Comparison of ENCODE assay signal across 8 cellular contexts in genomic region chr5:68661237-68661636, GRCh38.
DNase-seq lines count a peak whose midpoint lies in the region; ATAC-seq and TF ChIP-seq lines count a peak whose summit lies in the region.

No MANE protein-coding gene starts in this region.

- POLR2A ChIA-PET in BJ (lab: Charles Lee): no interaction called here
- POLR2A ChIA-PET in CD8-positive, alpha-beta T cell (lab: Charles Lee): no interaction called here

- no peaks in the 10 kb centered on the region for H3K36me3 Mint-ChIP-seq in stimulated activated effector memory CD8-positive, alpha-beta T cell treated with anti-CD3 and anti-CD28 coated beads, Interleukin-12 subunit alpha, Interleukin-12 subunit beta, amount 100 ng/mL, for 72 hours
- no peaks in the 10 kb centered on the region for H3K36me3 Mint-ChIP-seq in CD8-positive, alpha-beta T cell

- no peaks in the 10 kb centered on the region for H3K27me3 Mint-ChIP-seq in CD8-positive, alpha-beta T cell (ENCODE audit: low read depth)

- H3K9me3 ChIP-seq in CD8-positive, alpha-beta T cell (ENCODE audit: low read length): no peaks in the 10 kb centered on the region

- no peaks in the 10 kb centered on the region for H3K36me3 ChIP-seq in BJ (ENCODE audit: control insufficient read depth, insufficient read depth, low read length)
- no peaks in the 10 kb centered on the region for H3K36me3 ChIP-seq in CD8-positive, alpha-beta T cell (ENCODE audit: insufficient read depth, low read length)

- peak; percentile 39; the same call in 1 of the 2 replicates for TF ChIP-seq CTCF in BJ (IDR thresholded peaks at IDR 0.05; ENCODE audit: insufficient read depth, low read depth, low read length)
- peak; percentile 72 for TF ChIP-seq CTCF in epithelial cell of proximal tubule (conservative IDR thresholded peaks at IDR 0.05; ENCODE audit: low read depth, low read length)
- no peak for TF ChIP-seq CTCF in CD8-positive, alpha-beta T cell (IDR thresholded peaks at IDR 0.05)

- H3K27me3 ChIP-seq in BJ (ENCODE audit: control insufficient read depth, insufficient read depth, low read length): no peaks in the 10 kb centered on the region
- H3K27me3 ChIP-seq in CD8-positive, alpha-beta T cell (ENCODE audit: insufficient read depth, low read length): no peaks in the 10 kb centered on the region

- CTCF ChIA-PET in BJ (lab: Yijun Ruan, JAX): interaction anchor here (0.9 to 1.9 kb wide), 4 partner anchors 14 to 432 kb away, joined by 3 to 4 read pairs (median 3); partner anchors contain the start of gene SLC30A5
- CTCF ChIA-PET in CD8-positive, alpha-beta T cell (lab: Charles Lee): no interaction called here

- no peak for DNase-seq in BJ (ENCODE audit: low read depth)
- peak; percentile 19 for DNase-seq in LHCN-M2 (ENCODE audit: low read depth)
- no peak for DNase-seq in epithelial cell of proximal tubule (ENCODE audit: low read depth)
- no peak for DNase-seq in stimulated activated effector memory CD8-positive, alpha-beta T cell treated with anti-CD3 and anti-CD28 coated beads, Interleukin-12 subunit alpha, Interleukin-12 subunit beta, amount 100 ng/mL, for 72 hours (ENCODE audit: low spot score in 2 of 2)
- no peak for DNase-seq in CD8-positive, alpha-beta T cell
- DNase-seq in OCI-M2 (lab: John Stamatoyannopoulos, UW; ENCODE audit: unreplicated experiment): no peak
- DNase-seq in NCI-H2196 (lab: John Stamatoyannopoulos, UW; ENCODE audit: unreplicated experiment): no peak

- no peak overlapping the region for H3K4me3 Mint-ChIP-seq in stimulated activated effector memory CD8-positive, alpha-beta T cell treated with anti-CD3 and anti-CD28 coated beads, Interleukin-12 subunit alpha, Interleukin-12 subunit beta, amount 100 ng/mL, for 72 hours
- no peak overlapping the region for H3K4me3 Mint-ChIP-seq in CD8-positive, alpha-beta T cell

- H3K4me1 Mint-ChIP-seq in stimulated activated effector memory CD8-positive, alpha-beta T cell treated with anti-CD3 and anti-CD28 coated beads, Interleukin-12 subunit alpha, Interleukin-12 subunit beta, amount 100 ng/mL, for 72 hours: no peaks in the 10 kb centered on the region
- H3K4me1 Mint-ChIP-seq in CD8-positive, alpha-beta T cell (ENCODE audit: low read depth): no peaks in the 10 kb centered on the region

- H3K4me1 ChIP-seq in CD8-positive, alpha-beta T cell (ENCODE audit: insufficient read depth, low read length): no peaks in the 10 kb centered on the region

- H3K4me3 ChIP-seq in BJ (ENCODE audit: low read depth, low read length): no peak overlapping the region
- H3K4me3 ChIP-seq in epithelial cell of proximal tubule (ENCODE audit: low read depth, low read length): no peak overlapping the region
- no peak overlapping the region for H3K4me3 ChIP-seq in CD8-positive, alpha-beta T cell (ENCODE audit: low read depth, low read length)

- intact Hi-C loops in CD8-positive, alpha-beta T cell (cut with DNase I, micrococcal nuclease): no loop called here

- peak; percentile 49 for ATAC-seq in GM18519 (IDR thresholded peaks at IDR 0.05; ENCODE audit: low FRiP score, unreplicated experiment)
- peak; percentile 58 for ATAC-seq in stimulated activated effector memory CD8-positive, alpha-beta T cell treated with anti-CD3 and anti-CD28 coated beads, Interleukin-12 subunit alpha, Interleukin-12 subunit beta, amount 100 ng/mL, for 72 hours
- ATAC-seq in CD8-positive, alpha-beta T cell: no peak

- H3K27ac Mint-ChIP-seq in stimulated activated effector memory CD8-positive, alpha-beta T cell treated with anti-CD3 and anti-CD28 coated beads, Interleukin-12 subunit alpha, Interleukin-12 subunit beta, amount 100 ng/mL, for 72 hours: no peak overlapping the region
- H3K27ac Mint-ChIP-seq in CD8-positive, alpha-beta T cell: no peak overlapping the region

- H3K27ac ChIP-seq in CD8-positive, alpha-beta T cell (ENCODE audit: low read depth, low read length): no peak overlapping the region

- H3K9me3 Mint-ChIP-seq in stimulated activated effector memory CD8-positive, alpha-beta T cell treated with anti-CD3 and anti-CD28 coated beads, Interleukin-12 subunit alpha, Interleukin-12 subunit beta, amount 100 ng/mL, for 72 hours: no peaks in the 10 kb centered on the region
- no peaks in the 10 kb centered on the region for H3K9me3 Mint-ChIP-seq in CD8-positive, alpha-beta T cell
